In genomic region chr17:41117846-41118386, GRCh38 we compare ENCODE assay signal across 12 cellular contexts. TPM values are rescaled to one million over a fixed set of nuclear protein-coding genes. Genes with fewer than 3 reads are reported as not detected.
"Had no signal": no experiment of that assay in that cellular context is flagged by ENCODE, and none has a peak within 500 bp of the region (broad histone marks: within the 10 kb centered on the region; RNA-seq: fewer than 3 reads in every experiment).

Gene KRTAP4-11 (minus strand): TSS chr17:41118373. CDS start chr17:41118315, 58 bp downstream.

RNA-seq across cellular contexts. Expression of gene KRTAP4-11, which starts in this region (rescaled TPM):
- total RNA-seq: activated CD4-positive, alpha-beta T cell treated with anti-CD3 and anti-CD28 coated beads, Interleukin-2, amount 10 ng/mL, durations not matched to agents 24 days and 14 days; activated CD8-positive, alpha-beta memory T cell treated with anti-CD3 and anti-CD28 coated beads for 36 hours; activated CD8-positive, alpha-beta T cell treated with anti-CD3 and anti-CD28 coated beads for 36 hours; activated naive CD8-positive, alpha-beta T cell treated with anti-CD3 and anti-CD28 coated beads, Interleukin-2, amount 10 ng/mL, durations not matched to agents 7 days and 5 days; activated T-cell treated with anti-CD3 and anti-CD28 coated beads, Interleukin-2, amount 50 U/mL, for 72 hours; activated T-helper 17 cell treated with anti-CD3 and anti-CD28 coated beads, Interleukin-2, amount 50 U/mL, for 72 hours; ascending aorta; cardiac muscle cell; M059J; OCI-LY7; Right ventricle myocardium superior had no signal
- polyA plus RNA-seq: adipose tissue, cardiac muscle cell had no signal
